ENCODE assay signal across 16 cellular contexts in genomic region chr3:66411436-66411835, GRCh38.
A peak's percentile ranks its signal among the peaks of the same experiment; 100 is the strongest.
DNase-seq lines count a peak whose midpoint lies in the region; ATAC-seq, FAIRE-seq and TF ChIP-seq lines count a peak whose summit lies in the region.
"Had no signal": no experiment of that assay in that cellular context is flagged by ENCODE, and none has a peak within 500 bp of the region (broad histone marks: within the 10 kb centered on the region; RNA-seq: fewer than 3 reads in every experiment).

No MANE protein-coding gene starts in this region.

- H3K9me3 ChIP-seq in IMR-90 (ENCODE audit: control insufficient read depth, insufficient read depth, low read length) (no peaks in the 10 kb centered on the region), astrocyte (ENCODE audit: insufficient read depth, low read depth, low read length) (no peaks in the 10 kb centered on the region), heart left ventricle (no peaks in the 10 kb centered on the region), stomach (no peaks in the 10 kb centered on the region)
- H3K9me3 ChIP-seq: ascending aorta, tibial artery had no signal

- H4K5ac ChIP-seq in IMR-90 (ENCODE audit: low read depth, low read length), result peak overlapping the region; percentile 3; the same call in 1 of the 2 replicates

- TF ChIP-seq CTCF in IMR-90 (conservative IDR thresholded peaks at IDR 0.05; ENCODE audit: low read depth, low read length), result no peak
- TF ChIP-seq CTCF in astrocyte (IDR thresholded peaks at IDR 0.05; ENCODE audit: insufficient read depth, low read depth, low read length), result no peak
- TF ChIP-seq CTCF in heart left ventricle (IDR thresholded peaks at IDR 0.05), result no peak
- TF ChIP-seq CTCF in stomach (IDR thresholded peaks at IDR 0.05), result no peak

- no peak overlapping the region for H2BK20ac ChIP-seq in IMR-90 (ENCODE audit: low read depth, low read length)

- peak overlapping the region; percentile 14 for H3K27ac Mint-ChIP-seq in astrocyte (ENCODE audit: unreplicated experiment)
- H3K27ac Mint-ChIP-seq: CD8-positive, alpha-beta T cell had no signal

- peak overlapping the region; percentile 49; the same call in 1 of the 2 replicates for H3K14ac ChIP-seq in IMR-90 (replicated peaks; ENCODE audit: low read depth, low read length)

- peaks cover 27% of the 10 kb centered on the region for H3K36me3 Mint-ChIP-seq in astrocyte (ENCODE audit: low read depth, unreplicated experiment)

- no peaks in the 10 kb centered on the region for H3K9me3 Mint-ChIP-seq in astrocyte (ENCODE audit: unreplicated experiment)
- H3K9me3 Mint-ChIP-seq: CD8-positive, alpha-beta T cell; effector memory CD8-positive, alpha-beta T cell had no signal

- H3K4me1 ChIP-seq in IMR-90 (ENCODE audit: control insufficient read depth, insufficient read depth, low read length) (peaks cover 17% of the 10 kb centered on the region), astrocyte (ENCODE audit: insufficient read depth, low read length) (peaks cover 31% of the 10 kb centered on the region), heart left ventricle (peaks cover 2 to 96% (median 47%) of the 10 kb centered on the region in 12 donors), stomach (peaks cover 27 to 93% (median 56%) of the 10 kb centered on the region in 4 donors)

- no peaks in the 10 kb centered on the region for H3K27me3 ChIP-seq in IMR-90 (ENCODE audit: control insufficient read depth, insufficient read depth, low read length)
- H3K27me3 ChIP-seq in astrocyte (ENCODE audit: insufficient read depth, low read length), result no peaks in the 10 kb centered on the region
- H3K27me3 ChIP-seq in heart left ventricle, result no peaks in the 10 kb centered on the region
- no peaks in the 10 kb centered on the region for H3K27me3 ChIP-seq in stomach
- H3K27me3 ChIP-seq: ascending aorta, tibial artery had no signal

- peaks cover 4% of the 10 kb centered on the region for H3K79me2 ChIP-seq in astrocyte (ENCODE audit: insufficient read depth, low read length)

- no peak overlapping the region for H2BK5ac ChIP-seq in IMR-90 (ENCODE audit: low read depth, low read length, poor library complexity, severe bottlenecking)

- H4K20me1 ChIP-seq in IMR-90 (ENCODE audit: insufficient read depth, low read length), result no peaks in the 10 kb centered on the region; the same call in 1 of the 2 replicates
- H4K20me1 ChIP-seq in astrocyte (ENCODE audit: insufficient read depth, low read length), result no peaks in the 10 kb centered on the region

- H3K9ac ChIP-seq in IMR-90 (ENCODE audit: low read depth, low read length), result no peak overlapping the region
- no peak overlapping the region for H3K9ac ChIP-seq in astrocyte (ENCODE audit: low read length)

- TF ChIP-seq POLR2A in IMR-90 (IDR thresholded peaks at IDR 0.05; ENCODE audit: low read depth, low read length) (no peak), heart left ventricle (IDR thresholded peaks at IDR 0.05) (no peak), stomach (IDR thresholded peaks at IDR 0.05) (no peak)

- H2AK5ac ChIP-seq in IMR-90 (ENCODE audit: low read depth, low read length), result peak overlapping the region; percentile 75

- dilution Hi-C loops in IMR-90 (cut with HindIII; ENCODE audit: low sequenced_read_pairs, unreplicated experiment), result no loop called here

- DNase-seq in IMR-90 (no peak), astrocyte (ENCODE audit: low read depth) (no peak), heart left ventricle (peak in 2 of 5 donors; percentile 57 to 59), stomach (no peak), cerebellar cortex (ENCODE audit: low spot score) (no peak)
- DNase-seq: CD8-positive, alpha-beta T cell; effector memory CD8-positive, alpha-beta T cell; MM.1S; NCI-H2107; NCI-H774; stimulated activated CD4-positive, alpha-beta T cell treated with anti-CD3 and anti-CD28 coated beads, Interleukin-15, amount 100 ng/mL, for 24 hours; tibial artery had no signal

- peaks cover 10% of the 10 kb centered on the region for H3K9me1 ChIP-seq in IMR-90 (ENCODE audit: insufficient read depth, low read length)

- H3K56ac ChIP-seq in IMR-90 (ENCODE audit: extremely low read depth, insufficient read depth, low read length), result no peak overlapping the region

- peak overlapping the region; percentile 42; the same call in 1 of the 2 replicates for H3K18ac ChIP-seq in IMR-90 (ENCODE audit: low read depth, low read length)

- ATAC-seq in IMR-90 (ENCODE audit: low read depth), result no peak
- ATAC-seq in heart left ventricle, result peak; percentile 47 to 68 (median 54)
- ATAC-seq in GM21390 (IDR thresholded peaks at IDR 0.05; ENCODE audit: unreplicated experiment), result no peak
- ATAC-seq in GM18909 (IDR thresholded peaks at IDR 0.05; ENCODE audit: poor library complexity, unreplicated experiment), result no peak
- ATAC-seq: CD8-positive, alpha-beta T cell; effector memory CD8-positive, alpha-beta T cell had no signal

- BruUV-seq in IMR-90 (replicated peaks; lab: Mats Ljungman, UMichigan), result no TSS peak

- FAIRE-seq in astrocyte (lab: Jason Lieb, UNC), result no peak
- FAIRE-seq: keratinocyte had no signal

- no peak overlapping the region for H2AFZ ChIP-seq in IMR-90 (replicated peaks; ENCODE audit: low read length, poor library complexity)
- H2AFZ ChIP-seq in astrocyte (ENCODE audit: low read depth, low read length), result no peak overlapping the region

- peaks cover 0 to 54% of the 10 kb centered on the region in 2 experiments; a peak in 3 of 4 replicates for H3K79me1 ChIP-seq in IMR-90 (ENCODE audit: low read depth in 1 of 2, low read length in 2 of 2)

- H3K4me3 Mint-ChIP-seq in astrocyte (ENCODE audit: unreplicated experiment), result no peak overlapping the region
- H3K4me3 Mint-ChIP-seq: CD8-positive, alpha-beta T cell; effector memory CD8-positive, alpha-beta T cell had no signal

- WGBS in IMR-90 (ENCODE audit: extremely low coverage in 2 of 2, insufficient read length in 1 of 2), 2 experiments, result 70% methylated on average over 4 of the region's 7 CpGs; no CpG with 5 or more reads in 1 of the 2 experiments
- WGBS in heart left ventricle, 4 donors, result 28 to 33% (median 31%) methylated on average over 7 of the region's 7 CpGs
- WGBS in stomach, 5 donors, result 53 to 61% (median 57%) methylated on average over 7 of the region's 7 CpGs

- H3K4me1 Mint-ChIP-seq in astrocyte (ENCODE audit: low read depth, unreplicated experiment), result peaks cover 45% of the 10 kb centered on the region

- TF ChIP-seq EP300 in stomach (IDR thresholded peaks at IDR 0.05), result no peak

- peak overlapping the region; percentile 17 for H3K4ac ChIP-seq in IMR-90 (ENCODE audit: low read depth, low read length)

- TF ChIP-seq RAD21 in IMR-90 (IDR thresholded peaks at IDR 0.05; ENCODE audit: low read length), result no peak

- peak overlapping the region; percentile 16 to 92; a peak in 2 of 4 replicates for H4K8ac ChIP-seq in IMR-90 (ENCODE audit: low read depth in 2 of 2, low read length in 2 of 2)

- H3K27ac ChIP-seq in IMR-90 (ENCODE audit: insufficient read depth, low read length), result no peak overlapping the region
- no peak overlapping the region for H3K27ac ChIP-seq in astrocyte (ENCODE audit: low read depth, low read length)
- H3K27ac ChIP-seq in heart left ventricle, result peak overlapping the region in 11 of 12 donors; percentile 24 to 94 (median 70)
- peak overlapping the region in 4 of 5 donors; percentile 3 to 82 (median 51) for H3K27ac ChIP-seq in stomach

- H3K36me3 ChIP-seq in IMR-90 (ENCODE audit: control insufficient read depth, insufficient read depth, low read length), result peaks cover 58% of the 10 kb centered on the region
- H3K36me3 ChIP-seq in astrocyte (ENCODE audit: insufficient read depth, low read length), result no peaks in the 10 kb centered on the region
- peaks cover 0 to 82% (median 48%) of the 10 kb centered on the region in 9 donors for H3K36me3 ChIP-seq in heart left ventricle
- peaks cover 51 to 96% (median 88%) of the 10 kb centered on the region in 4 donors for H3K36me3 ChIP-seq in stomach

- H3K4me2 ChIP-seq in IMR-90 (ENCODE audit: low read depth, low read length), result no peak overlapping the region
- no peak overlapping the region for H3K4me2 ChIP-seq in astrocyte (ENCODE audit: low read length)

- peak overlapping the region; percentile 66; the same call in 2 of the 3 replicates for H2BK15ac ChIP-seq in IMR-90 (ENCODE audit: low read depth, low read length)

- POLR2A ChIA-PET in IMR-90 (lab: Charles Lee; ENCODE audit: unreplicated experiment), result no interaction called here

- H3K4me3 ChIP-seq in IMR-90 (ENCODE audit: insufficient read depth, low read depth, low read length) (no peak overlapping the region), astrocyte (ENCODE audit: insufficient read depth, low read depth, low read length) (no peak overlapping the region), heart left ventricle (no peak overlapping the region), stomach (no peak overlapping the region)
- H3K4me3 ChIP-seq: ascending aorta, tibial artery had no signal

- H4K91ac ChIP-seq in IMR-90 (ENCODE audit: insufficient read depth, low read depth, low read length), result peak overlapping the region; percentile 50; the same call in 1 of the 2 replicates

- intact Hi-C loops in IMR-90 (cut with micrococcal nuclease), result loop anchor here (10.0 kb wide), 1 partner anchor 183 kb away; no protein-coding TSS in a partner anchor
- intact Hi-C loops in heart left ventricle (cut with DNase I), result loop anchor here in 4 of 10 donors (2.0 to 5.0 kb wide), 4 partner anchors 17 to 91 kb away; partner anchors contain the start of gene LRIG1 (in 1 of the 4)
- intact Hi-C loops in stomach (cut with DNase I; ENCODE audit: low total_unique reads), result no loop called here

- no peaks in the 10 kb centered on the region for H3K27me3 Mint-ChIP-seq in astrocyte (ENCODE audit: low read depth, unreplicated experiment)
- H3K27me3 Mint-ChIP-seq: effector memory CD8-positive, alpha-beta T cell had no signal

- H2BK120ac ChIP-seq in IMR-90 (ENCODE audit: low read depth, low read length), result no peak overlapping the region

- in situ Hi-C loops in IMR-90 (cut with MboI; ENCODE audit: low sequenced_read_pairs), result loop anchor here (10.0 kb wide), 1 partner anchor 183 kb away; no protein-coding TSS in a partner anchor

- CTCF ChIA-PET in IMR-90 (lab: Yijun Ruan, JAX), result no interaction called here

- no peak overlapping the region for H3K23ac ChIP-seq in IMR-90 (ENCODE audit: low read depth, low read length)

- no peak overlapping the region for H2AK9ac ChIP-seq in IMR-90 (replicated peaks; ENCODE audit: low read depth, low read length, poor library complexity)

TF ChIP-seq in IMR-90, 13 proteins besides CTCF, POLR2A, EP300 and RAD21:
- peak; percentile 24; the same call in 1 of the 2 replicates for TF ChIP-seq NFE2L2 (IDR thresholded peaks at IDR 0.05; ENCODE audit: low read depth, low read length)
- TF ChIP-seq BHLHE40 (IDR thresholded peaks at IDR 0.05; ENCODE audit: low read depth, low read length), result no peak

Comparison
In these comparisons a context has a peak if more than half of its experiments do, and no peak if none do; other contexts are left out.
1. ATAC-seq: peak in heart left ventricle (4 of 4); none in IMR-90 (single experiment), GM21390 (single experiment) and GM18909 (single experiment).
2. H3K27ac ChIP-seq: peak in heart left ventricle (11 of 12) and stomach (4 of 5); none in IMR-90 (single experiment) and astrocyte (single experiment).